Comparison of ENCODE assay signal across 20 cellular contexts in genomic region chr14:99312106-99312505, GRCh38. TPM values are rescaled to one million over a fixed set of nuclear protein-coding genes. Genes with fewer than 3 reads are reported as not detected.
DNase-seq lines count a peak whose midpoint lies in the region; ATAC-seq, FAIRE-seq and TF ChIP-seq lines count a peak whose summit lies in the region.
"Had no signal": no experiment of that assay in that cellular context is flagged by ENCODE, and none has a peak within 500 bp of the region (broad histone marks: within the 10 kb centered on the region; RNA-seq: fewer than 3 reads in every experiment).

No MANE protein-coding gene starts in this region.

- no peak overlapping the region for H2BK20ac ChIP-seq in H1 (ENCODE audit: low read length)

- H3K4me1 ChIP-seq in H1 (replicated peaks in 1 of 4; ENCODE audit: control insufficient read depth in 3 of 4, insufficient read depth in 4 of 4, low read length in 3 of 4): peaks cover 0 to 2% (median 0%) of the 10 kb centered on the region in 4 experiments; a peak in 3 of 7 replicates

- no peak overlapping the region for H3K56ac ChIP-seq in H1 (replicated peaks; ENCODE audit: insufficient read length, low read depth, low read length)

- H3K18ac ChIP-seq in H1 (ENCODE audit: extremely low read depth, low read length): no peak overlapping the region

- H3K14ac ChIP-seq in H1 (ENCODE audit: insufficient read length): no peak overlapping the region

- H3K9me3 ChIP-seq in H1 (ENCODE audit: insufficient read depth in 2 of 2, low read depth in 1 of 2, low read length in 1 of 2): peaks cover 6 to 8% of the 10 kb centered on the region in 2 experiments; a peak in 3 of 4 replicates
- H3K9me3 ChIP-seq: Caco-2 had no signal

- H3K4me1 Mint-ChIP-seq in natural killer cell treated with Interleukin-12 subunit alpha and Interleukin-12 subunit beta and Interleukin-15 and Interleukin-18, amount 100 ng/mL, for 72 hours (ENCODE audit: low read depth in 2 of 2): peaks cover 35 to 46% of the 10 kb centered on the region in 2 donors
- peaks cover 27 to 39% of the 10 kb centered on the region in 2 donors for H3K4me1 Mint-ChIP-seq in natural killer cell
- H3K4me1 Mint-ChIP-seq in osteocyte (ENCODE audit: unreplicated experiment): no peaks in the 10 kb centered on the region
- no peaks in the 10 kb centered on the region for H3K4me1 Mint-ChIP-seq in activated CD8-positive, alpha-beta T cell treated with anti-CD3 and anti-CD28 coated beads, Interleukin-2, amount 10 ng/mL, durations not matched to agents 7 days and 5 days (ENCODE audit: low read depth)

- peaks cover 1% of the 10 kb centered on the region; the same call in 1 of the 2 replicates for H3K23me2 ChIP-seq in H1 (ENCODE audit: low read depth, low read length)

- H3K9ac ChIP-seq in H1 (replicated peaks in 1 of 4; ENCODE audit: extremely low read depth in 1 of 4, low read depth in 3 of 4, low read length in 3 of 4): no peak overlapping the region

- no peaks in the 10 kb centered on the region for H3K79me1 ChIP-seq in H1 (ENCODE audit: low read depth, low read length)

- no peaks in the 10 kb centered on the region for H3K79me2 ChIP-seq in H1 (ENCODE audit: control insufficient read depth in 1 of 2, insufficient read depth in 2 of 2, low read length in 2 of 2)

- 94% methylated on average over 7 of the region's 7 CpGs; no CpG with 5 or more reads in 1 of the 2 experiments for WGBS in H1 (ENCODE audit: extremely low coverage in 1 of 2, insufficient coverage in 1 of 2, insufficient read length in 1 of 2, insufficient replicate concordance in 2 of 2, low coverage in 1 of 2, low lambda C conversion rate in 2 of 2, missing lambda C conversion rate in 1 of 2), 2 experiments

- no peaks in the 10 kb centered on the region for H3K9me3 Mint-ChIP-seq in natural killer cell treated with Interleukin-12 subunit alpha and Interleukin-12 subunit beta and Interleukin-15 and Interleukin-18, amount 100 ng/mL, for 72 hours
- H3K9me3 Mint-ChIP-seq in natural killer cell (peaks cover 0 to 3% of the 10 kb centered on the region in 2 donors), osteocyte (ENCODE audit: unreplicated experiment) (peaks cover 4% of the 10 kb centered on the region)
- no peaks in the 10 kb centered on the region for H3K9me3 Mint-ChIP-seq in activated CD8-positive, alpha-beta T cell treated with anti-CD3 and anti-CD28 coated beads, Interleukin-2, amount 10 ng/mL, durations not matched to agents 7 days and 5 days (ENCODE audit: insufficient read depth)

- POLR2A ChIA-PET in H1 (lab: Charles Lee; ENCODE audit: partially characterized antibody): no interaction called here
- POLR2A ChIA-PET in activated CD8-positive, alpha-beta T cell treated with anti-CD3 and anti-CD28 coated beads, Interleukin-2, amount 10 ng/mL, durations not matched to agents 7 days and 5 days (lab: Charles Lee): no interaction called here

- no peak overlapping the region for H3K4me3 Mint-ChIP-seq in natural killer cell treated with Interleukin-12 subunit alpha and Interleukin-12 subunit beta and Interleukin-15 and Interleukin-18, amount 100 ng/mL, for 72 hours
- H3K4me3 Mint-ChIP-seq in natural killer cell: no peak overlapping the region
- no peak overlapping the region for H3K4me3 Mint-ChIP-seq in osteocyte (ENCODE audit: unreplicated experiment)
- no peak overlapping the region for H3K4me3 Mint-ChIP-seq in activated CD8-positive, alpha-beta T cell treated with anti-CD3 and anti-CD28 coated beads, Interleukin-2, amount 10 ng/mL, durations not matched to agents 7 days and 5 days
- H3K4me3 Mint-ChIP-seq: CD4-positive, alpha-beta T cell had no signal

- no peak overlapping the region for H3K23ac ChIP-seq in H1 (ENCODE audit: insufficient read length)

- TF ChIP-seq RAD21 in H1 (IDR thresholded peaks at IDR 0.05 in 1 of 2, conservative IDR thresholded peaks at IDR 0.05 in 1 of 2; ENCODE audit: low read depth in 2 of 2, low read length in 2 of 2): no peak

- H2BK120ac ChIP-seq in H1 (replicated peaks; ENCODE audit: low read depth, low read length): no peak overlapping the region

- CTCF ChIA-PET in H1 (lab: Charles Lee; ENCODE audit: partially characterized antibody): interaction anchor here (1.2 to 1.3 kb wide), 2 partner anchors 8 to 103 kb away, joined by 3 read pairs; no protein-coding TSS in a partner anchor
- CTCF ChIA-PET in activated CD8-positive, alpha-beta T cell treated with anti-CD3 and anti-CD28 coated beads, Interleukin-2, amount 10 ng/mL, durations not matched to agents 7 days and 5 days (lab: Charles Lee): interaction anchor here (1.1 to 1.8 kb wide), 2 partner anchors 8 to 81 kb away, joined by 3 to 9 read pairs; no protein-coding TSS in a partner anchor

- no peak overlapping the region for H3K4ac ChIP-seq in H1 (replicated peaks; ENCODE audit: insufficient read length, low read depth, low read length)

- H2BK15ac ChIP-seq in H1 (ENCODE audit: low read length): no peak overlapping the region

- H3K4me3 ChIP-seq in H1 (ENCODE audit: extremely low read depth in 1 of 4, insufficient read depth in 2 of 4, low read depth in 3 of 4, low read length in 4 of 4): no peak overlapping the region

- no peak for FAIRE-seq in H1 (lab: Jason Lieb, UNC)
- FAIRE-seq: A204.1, D721Med, G401.6, GM12891, GM19239, HTR-8/SVneo had no signal

- H4K8ac ChIP-seq in H1 (ENCODE audit: extremely low read depth, insufficient read depth, low read length): no peak overlapping the region

- H3K36me3 ChIP-seq in H1 (ENCODE audit: control insufficient read depth in 2 of 4, insufficient read depth in 4 of 4, low read length in 3 of 4): no peaks in the 10 kb centered on the region

- no peak overlapping the region for H2BK5ac ChIP-seq in H1 (ENCODE audit: low read depth, low read length)

- no peak for DNase-seq in natural killer cell treated with Interleukin-12 subunit alpha and Interleukin-12 subunit beta and Interleukin-15 and Interleukin-18, amount 100 ng/mL, for 72 hours (ENCODE audit: low spot score)
- DNase-seq in natural killer cell (no peak), H1 (ENCODE audit: low read depth in 1 of 2, low spot score in 2 of 2) (peak in 1 of 2 experiments; percentile 32), osteocyte (ENCODE audit: extremely low spot score, unreplicated experiment) (peak; percentile 53), NCI-H345 (lab: John Stamatoyannopoulos, UW) (no peak)
- no peak for DNase-seq in activated CD8-positive, alpha-beta T cell treated with anti-CD3 and anti-CD28 coated beads, Interleukin-2, amount 10 ng/mL, durations not matched to agents 7 days and 5 days
- DNase-seq: ACHN; AML-193; Caco-2; CD4-positive, alpha-beta T cell; HCEC 1CT; IMR-90 had no signal

- no peaks in the 10 kb centered on the region for H3K27me3 Mint-ChIP-seq in natural killer cell treated with Interleukin-12 subunit alpha and Interleukin-12 subunit beta and Interleukin-15 and Interleukin-18, amount 100 ng/mL, for 72 hours
- H3K27me3 Mint-ChIP-seq in natural killer cell (ENCODE audit: low read depth in 2 of 2) (peaks cover 0 to 3% of the 10 kb centered on the region in 2 donors), osteocyte (ENCODE audit: unreplicated experiment) (peaks cover 6% of the 10 kb centered on the region)
- peaks cover 8% of the 10 kb centered on the region for H3K27me3 Mint-ChIP-seq in activated CD8-positive, alpha-beta T cell treated with anti-CD3 and anti-CD28 coated beads, Interleukin-2, amount 10 ng/mL, durations not matched to agents 7 days and 5 days (ENCODE audit: low read depth)

- no peak overlapping the region for H2BK12ac ChIP-seq in H1 (ENCODE audit: low read depth, low read length)

- H3K27me3 ChIP-seq in H1 (replicated peaks in 1 of 4; ENCODE audit: control insufficient read depth in 3 of 4, extremely low read depth in 1 of 4, insufficient read depth in 3 of 4, low read length in 3 of 4): no peaks in the 10 kb centered on the region; a peak in 1 of 7 replicates

- no peak overlapping the region for H4K5ac ChIP-seq in H1 (ENCODE audit: insufficient read length, low read depth, low read length)

- H4K91ac ChIP-seq in H1 (replicated peaks; ENCODE audit: insufficient read length, low read length): no peak overlapping the region

- H2AFZ ChIP-seq in H1 (ENCODE audit: low read length): 0 out of 2 replicates have a peak overlapping the region, but pooled peaks have one; percentile 36

- no peak overlapping the region for H3K27ac ChIP-seq in H1 (ENCODE audit: low read depth, low read length)
- H3K27ac ChIP-seq: C4-2B had no signal

- TF ChIP-seq POLR2A in H1 (IDR thresholded peaks at IDR 0.05; ENCODE audit: control extremely low read depth in 1 of 2, low read depth in 2 of 2, low read length in 2 of 2): no peak

- H2AK5ac ChIP-seq in H1 (ENCODE audit: low read depth, low read length): no peak overlapping the region

- no peak for ATAC-seq in natural killer cell treated with Interleukin-12 subunit alpha and Interleukin-12 subunit beta and Interleukin-15 and Interleukin-18, amount 100 ng/mL, for 72 hours
- no peak for ATAC-seq in natural killer cell
- ATAC-seq in activated CD8-positive, alpha-beta T cell treated with anti-CD3 and anti-CD28 coated beads, Interleukin-2, amount 10 ng/mL, durations not matched to agents 7 days and 5 days: no peak

- H4K20me1 ChIP-seq in H1 (replicated peaks in 1 of 2; ENCODE audit: control insufficient read depth in 1 of 2, insufficient read depth in 2 of 2, low read length in 2 of 2): no peaks in the 10 kb centered on the region

- H3K27ac Mint-ChIP-seq in natural killer cell treated with Interleukin-12 subunit alpha and Interleukin-12 subunit beta and Interleukin-15 and Interleukin-18, amount 100 ng/mL, for 72 hours: peak overlapping the region; percentile 28 to 49
- H3K27ac Mint-ChIP-seq in natural killer cell (no peak overlapping the region), osteocyte (ENCODE audit: unreplicated experiment) (no peak overlapping the region)
- no peak overlapping the region for H3K27ac Mint-ChIP-seq in activated CD8-positive, alpha-beta T cell treated with anti-CD3 and anti-CD28 coated beads, Interleukin-2, amount 10 ng/mL, durations not matched to agents 7 days and 5 days
- H3K27ac Mint-ChIP-seq: CD4-positive, alpha-beta T cell had no signal

- H3K36me3 Mint-ChIP-seq in natural killer cell treated with Interleukin-12 subunit alpha and Interleukin-12 subunit beta and Interleukin-15 and Interleukin-18, amount 100 ng/mL, for 72 hours: no peaks in the 10 kb centered on the region
- no peaks in the 10 kb centered on the region for H3K36me3 Mint-ChIP-seq in natural killer cell
- H3K36me3 Mint-ChIP-seq in osteocyte (ENCODE audit: unreplicated experiment): no peaks in the 10 kb centered on the region
- H3K36me3 Mint-ChIP-seq in activated CD8-positive, alpha-beta T cell treated with anti-CD3 and anti-CD28 coated beads, Interleukin-2, amount 10 ng/mL, durations not matched to agents 7 days and 5 days (ENCODE audit: low read depth): no peaks in the 10 kb centered on the region

- TF ChIP-seq EP300 in H1 (IDR thresholded peaks at IDR 0.05; ENCODE audit: borderline replicate concordance in 1 of 2, low read depth in 2 of 2, low read length in 2 of 2): no peak

- intact Hi-C loops in natural killer cell (cut with micrococcal nuclease): no loop called here

- no peak overlapping the region for H3K4me2 ChIP-seq in H1 (ENCODE audit: insufficient read depth in 1 of 2, low read depth in 2 of 2, low read length in 2 of 2)

- TF ChIP-seq CTCF in natural killer cell (IDR thresholded peaks at IDR 0.05) (no peak), H1 (IDR thresholded peaks at IDR 0.05; ENCODE audit: control extremely low read depth in 1 of 3, insufficient read depth in 1 of 3, low read depth in 1 of 3, low read length in 3 of 3) (no peak), osteocyte (IDR thresholded peaks at IDR 0.05) (no peak)

RNA-seq across cellular contexts. Expression of gene BCL11B, which starts 40.1 kb away (rescaled TPM):
- 10 to 100 TPM; 12.9 to 27.6 TPM for total RNA-seq in natural killer cell treated with Interleukin-12 subunit alpha and Interleukin-12 subunit beta and Interleukin-15 and Interleukin-18, amount 100 ng/mL, for 72 hours
- total RNA-seq in natural killer cell (10 to 100 TPM; 43.5 to 61.5 (median 56.2) TPM), osteocyte (0.16 and 0.18 TPM in 2 replicates)
- total RNA-seq in H1 (2021; fragmentation: NEBNext Ultra II Directional; extraction: Animal tissue kit (Norgen Biotek cat#: 25700)): 5.9 TPM in 2 replicates
- polyA plus RNA-seq in H1 (2011; rRNA removed): 0.63 and 0.80 TPM in 2 replicates
- polyA plus RNA-seq in H1 (2011; cell fraction: cytosol; rRNA removed): 0.85 TPM
- polyA plus RNA-seq in H1 (2011; cell fraction: nucleus; rRNA removed): 1.5 TPM
- 1.1 to 2.2 TPM (median 1.2 TPM) in 4 replicates for polyA plus RNA-seq in H1 (2012, experiment 1 of 2)
- polyA plus RNA-seq in H1 (2012, experiment 2 of 2): 0.22 TPM
- 2.1 TPM for polyA plus RNA-seq in H1 (2013, experiment 1 of 2)
- polyA plus RNA-seq in H1 (2013, experiment 2 of 2): 2.1 TPM
- polyA minus RNA-seq in H1 (2011; rRNA and poly(A)+ RNA removed): 1.7 and 1.9 TPM in 2 replicates
- polyA minus RNA-seq in H1 (2011; cell fraction: cytosol; rRNA and poly(A)+ RNA removed): 3.2 TPM
- polyA minus RNA-seq in H1 (2011; cell fraction: nucleus; rRNA and poly(A)+ RNA removed): 4.1 TPM
- 10 to 100 TPM; 68.6 to 70.6 TPM for total RNA-seq in activated CD8-positive, alpha-beta T cell treated with anti-CD3 and anti-CD28 coated beads, Interleukin-2, amount 10 ng/mL, durations not matched to agents 7 days and 5 days
- polyA plus RNA-seq: BJ, IMR-90 had no signal

Comparison
In these comparisons a context has a peak if more than half of its experiments do, and no peak if none do; other contexts are left out.
1. H3K27ac Mint-ChIP-seq: peak in natural killer cell treated with Interleukin-12 subunit alpha and Interleukin-12 subunit beta and Interleukin-15 and Interleukin-18, amount 100 ng/mL, for 72 hours (2 of 2); none in natural killer cell (0 of 2), osteocyte (single experiment) and activated CD8-positive, alpha-beta T cell treated with anti-CD3 and anti-CD28 coated beads, Interleukin-2, amount 10 ng/mL, durations not matched to agents 7 days and 5 days (single experiment).